1 cellular context compared by ENCODE assay signal in the genomic region with DNA sequence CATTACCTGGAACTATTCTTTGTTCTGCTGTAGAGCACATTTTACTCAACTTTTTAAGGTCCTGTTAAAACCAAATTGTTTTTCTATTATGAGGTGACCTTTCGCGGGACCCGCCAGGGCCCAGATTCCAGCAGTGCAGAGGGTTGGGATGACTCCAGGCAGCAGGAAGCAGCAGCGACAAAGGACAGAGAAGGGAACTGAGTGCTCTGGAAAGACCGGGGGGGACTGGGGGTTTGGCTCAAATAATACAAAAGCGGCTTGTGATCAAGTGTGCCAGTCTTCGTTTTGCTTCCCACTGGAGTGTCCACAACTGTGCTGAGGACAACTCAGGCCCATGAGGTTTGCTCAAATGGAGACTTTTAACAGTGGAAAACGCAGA.
TF ChIP-seq lines count a peak whose summit lies in the region.

No MANE protein-coding gene starts in this region.

TF ChIP-seq in HepG2, 621 proteins besides CTCF, POLR2A, EP300 and RAD21 (continued from another document):
- no peak for TF ChIP-seq KAT8 (CRISPR knock-in tag; IDR thresholded peaks at IDR 0.05)
- TF ChIP-seq DPF2 (CRISPR knock-in tag; IDR thresholded peaks at IDR 0.05; ENCODE audit: borderline replicate concordance, low read depth), result no peak
